ENCODE assay signal across 31 cellular contexts in genomic region chr4:9808077-9808476, GRCh38. TPM values are rescaled to one million over a fixed set of nuclear protein-coding genes. Genes with fewer than 3 reads are reported as not detected.
"Had no signal": no experiment of that assay in that cellular context is flagged by ENCODE, and none has a peak within 500 bp of the region (broad histone marks: within the 10 kb centered on the region; RNA-seq: fewer than 3 reads in every experiment).

No MANE protein-coding gene starts in this region.

- H3K27me3 ChIP-seq: adrenal gland had no signal

- H3K36me3 ChIP-seq: adrenal gland had no signal

- H3K9me3 Mint-ChIP-seq: activated CD4-positive, alpha-beta memory T cell treated with anti-CD3 and anti-CD28 coated beads, Interleukin-2, amount 10 ng/mL, durations not matched to agents 7 days and 5 days; activated naive CD4-positive, alpha-beta T cell treated with anti-CD3 and anti-CD28 coated beads for 36 hours; activated T-helper 17 cell treated with anti-CD3 and anti-CD28 coated beads, Interleukin-2, amount 50 U/mL, for 72 hours; T-cell had no signal

- H3K36me3 Mint-ChIP-seq: activated naive CD8-positive, alpha-beta T cell; T-cell had no signal

- H3K27ac Mint-ChIP-seq: activated CD4-positive, alpha-beta memory T cell treated with anti-CD3 and anti-CD28 coated beads, Interleukin-2, amount 10 ng/mL, durations not matched to agents 7 days and 5 days; activated CD4-positive, alpha-beta T cell treated with anti-CD3 and anti-CD28 coated beads for 36 hours; activated naive CD4-positive, alpha-beta T cell treated with anti-CD3 and anti-CD28 coated beads for 36 hours; activated naive CD8-positive, alpha-beta T cell; activated T-helper 17 cell treated with anti-CD3 and anti-CD28 coated beads, Interleukin-2, amount 50 U/mL, for 72 hours; T-cell had no signal

- H3K9me3 ChIP-seq: adrenal gland had no signal

- DNase-seq: activated CD4-positive, alpha-beta memory T cell treated with anti-CD3 and anti-CD28 coated beads, Interleukin-2, amount 10 ng/mL, durations not matched to agents 7 days and 5 days; activated CD4-positive, alpha-beta T cell treated with anti-CD3 and anti-CD28 coated beads for 36 hours; activated CD4-positive, alpha-beta T cell treated with anti-CD3 and anti-CD28 coated beads, Interleukin-2, amount 50 U/mL, for 1 hour; activated gamma-delta T cell; activated naive CD4-positive, alpha-beta T cell treated with anti-CD3 and anti-CD28 coated beads for 36 hours; activated T-cell treated with anti-CD3 and anti-CD28 coated beads for 4 hours; activated T-cell treated with anti-CD3 and anti-CD28 coated beads, Interleukin-2, amount 50 U/mL, for 48 hours; adrenal gland; anterior cingulate cortex; cerebellar nuclear complex; Kasumi-1; NCI-H1092; NCI-H1417; NCI-H1930; NCI-H345; NCI-H510A; NCI-H526 treated with DMSO at 0.1 percent for 48 hours; NCI-H82; OCI-M1; RPMI8226; T-cell; T-helper 2 cell; T1000 had no signal

- H3K4me3 Mint-ChIP-seq: activated CD4-positive, alpha-beta memory T cell treated with anti-CD3 and anti-CD28 coated beads, Interleukin-2, amount 10 ng/mL, durations not matched to agents 7 days and 5 days; activated CD4-positive, alpha-beta T cell treated with anti-CD3 and anti-CD28 coated beads for 36 hours; activated naive CD4-positive, alpha-beta T cell treated with anti-CD3 and anti-CD28 coated beads for 36 hours; activated naive CD8-positive, alpha-beta T cell; activated T-helper 17 cell treated with anti-CD3 and anti-CD28 coated beads, Interleukin-2, amount 50 U/mL, for 72 hours; T-cell had no signal

- H3K4me1 ChIP-seq: adrenal gland had no signal

- H3K4me1 Mint-ChIP-seq: activated T-helper 17 cell treated with anti-CD3 and anti-CD28 coated beads, Interleukin-2, amount 50 U/mL, for 72 hours; T-cell had no signal

- ATAC-seq: activated CD4-positive, alpha-beta T cell treated with anti-CD3 and anti-CD28 coated beads for 36 hours; activated T-helper 17 cell treated with anti-CD3 and anti-CD28 coated beads, Interleukin-2, amount 50 U/mL, for 72 hours; Panc1; Right ventricle myocardium inferior; T-cell had no signal

- H3K4me3 ChIP-seq: adrenal gland, SK-N-MC had no signal

- H3K27ac ChIP-seq: adrenal gland, SK-N-MC, VCaP had no signal

RNA-seq across cellular contexts. Expression of gene DRD5, which starts 26.6 kb away (rescaled TPM):
- total RNA-seq: activated CD4-positive, alpha-beta memory T cell treated with anti-CD3 and anti-CD28 coated beads, Interleukin-2, amount 10 ng/mL, durations not matched to agents 7 days and 5 days; activated CD4-positive, alpha-beta T cell treated with anti-CD3 and anti-CD28 coated beads for 36 hours; activated CD8-positive, alpha-beta memory T cell treated with anti-CD3 and anti-CD28 coated beads for 36 hours; activated naive CD4-positive, alpha-beta T cell treated with anti-CD3 and anti-CD28 coated beads for 36 hours; activated T-helper 17 cell treated with anti-CD3 and anti-CD28 coated beads, Interleukin-2, amount 50 U/mL, for 72 hours; cardiac septum; Right ventricle myocardium inferior; T-cell had no signal
